ENCODE assay signal across 1 cellular context in the genomic region with DNA sequence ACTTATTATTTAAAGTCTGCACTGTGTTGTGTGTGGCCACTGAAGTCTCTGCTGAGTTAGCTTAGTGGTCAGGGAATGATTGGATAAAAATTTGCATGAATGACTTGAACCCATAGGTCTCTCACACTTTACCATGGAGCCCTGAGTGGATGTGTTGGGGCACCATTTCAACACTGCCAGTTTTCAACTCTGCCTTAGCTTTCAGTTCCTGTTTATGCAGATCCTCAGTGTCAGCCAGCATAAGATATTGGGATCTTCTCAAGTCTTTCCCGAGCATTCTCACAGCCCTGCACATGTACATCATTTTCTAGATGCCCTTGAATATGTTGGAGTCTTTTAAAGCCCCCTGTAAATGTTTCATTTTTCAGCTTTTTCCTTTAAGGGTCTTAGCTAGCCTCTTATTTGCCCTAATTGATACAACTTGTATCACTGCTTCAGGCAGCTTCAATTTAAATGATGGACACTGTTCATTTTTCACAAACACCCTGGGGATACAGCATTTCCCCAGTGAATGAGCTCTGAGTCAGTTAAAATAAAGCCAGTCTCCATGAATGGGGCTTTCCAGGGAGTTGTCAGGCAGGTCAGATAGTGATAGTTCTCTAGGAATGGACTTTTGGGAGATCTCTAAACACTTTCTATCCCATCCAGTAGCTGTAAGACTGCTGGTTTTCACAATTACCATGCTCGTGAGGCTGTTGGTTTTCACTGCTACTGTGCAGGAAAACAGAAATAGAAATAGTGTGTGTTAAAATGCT.
A peak's percentile ranks its signal among the peaks of the same experiment; 100 is the strongest.
TF ChIP-seq lines count a peak whose summit lies in the region.

No MANE protein-coding gene starts in this region.

TF ChIP-seq in A549, 52 proteins besides CTCF, POLR2A, EP300 and RAD21:
- TF ChIP-seq, protein P1, sequence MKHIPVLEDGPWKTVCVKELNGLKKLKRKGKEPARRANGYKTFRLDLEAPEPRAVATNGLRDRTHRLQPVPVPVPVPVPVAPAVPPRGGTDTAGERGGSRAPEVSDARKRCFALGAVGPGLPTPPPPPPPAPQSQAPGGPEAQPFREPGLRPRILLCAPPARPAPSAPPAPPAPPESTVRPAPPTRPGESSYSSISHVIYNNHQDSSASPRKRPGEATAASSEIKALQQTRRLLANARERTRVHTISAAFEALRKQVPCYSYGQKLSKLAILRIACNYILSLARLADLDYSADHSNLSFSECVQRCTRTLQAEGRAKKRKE (CRISPR knock-in tag; IDR thresholded peaks at IDR 0.05; ENCODE audit: low read depth), result 0 out of 2 replicates have a peak, but pooled peaks have one; percentile 15
- TF ChIP-seq HOXB13 (CRISPR knock-in tag; IDR thresholded peaks at IDR 0.05; ENCODE audit: low read depth), result 0 out of 2 replicates have a peak, but pooled peaks have one; percentile 16
- no peak for TF ChIP-seq CEBPB (IDR thresholded peaks at IDR 0.05)
- TF ChIP-seq HOXB5 (CRISPR knock-in tag; IDR thresholded peaks at IDR 0.05), result 0 out of 2 replicates have a peak, but pooled peaks have one; percentile 51
- no peak for TF ChIP-seq FOSL2 (IDR thresholded peaks at IDR 0.05)
- TF ChIP-seq FOSL2 (CRISPR knock-in tag; IDR thresholded peaks at IDR 0.05), result peak; percentile 16; the same call in 1 of the 2 replicates
